ENCODE assay signal across 19 cellular contexts in the genomic region with DNA sequence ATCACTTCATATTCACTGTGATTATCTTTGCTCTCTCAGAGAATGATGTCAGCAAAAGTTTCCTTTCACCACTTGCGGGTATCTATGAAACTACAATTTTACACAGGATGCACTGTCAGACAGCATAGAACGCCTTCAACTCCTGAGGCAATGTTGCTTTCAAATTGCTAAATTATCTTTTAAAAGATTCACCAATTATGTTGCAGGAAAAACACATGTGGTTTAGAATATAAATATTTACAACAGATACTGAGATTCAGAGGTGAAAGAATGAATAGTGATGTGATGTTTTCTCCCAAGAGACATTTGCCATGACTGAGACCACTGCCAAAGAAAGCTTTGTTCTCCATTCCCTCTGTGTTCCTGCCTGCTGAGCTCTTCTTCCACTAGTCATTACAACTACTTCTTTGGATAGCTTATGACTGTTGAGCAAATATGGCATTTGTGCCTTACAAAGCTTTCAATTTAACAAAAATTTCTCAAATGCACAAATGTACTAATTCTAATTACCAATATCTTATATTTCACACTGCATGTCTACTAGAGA.
DNase-seq lines count a peak whose midpoint lies in the region; TF ChIP-seq lines count a peak whose summit lies in the region.
"Had no signal": no experiment of that assay in that cellular context is flagged by ENCODE, and none has a peak within 500 bp of the region (broad histone marks: within the 10 kb centered on the region; RNA-seq: fewer than 3 reads in every experiment).

No MANE protein-coding gene starts in this region.

- no peak for TF ChIP-seq EP300 in sigmoid colon (IDR thresholded peaks at IDR 0.05)

- WGBS in mesenchymal stem cell, result 79% methylated on average over 2 of the region's 2 CpGs
- WGBS in sigmoid colon, 2 donors, result 82 to 90% methylated on average over 2 of the region's 2 CpGs

- H3K23ac ChIP-seq in mesenchymal stem cell (ENCODE audit: low read length in 2 of 2), result no peak overlapping the region

- no TSS peak for BruUV-seq in A673 (replicated peaks; lab: Mats Ljungman, UMichigan)

- H3K9ac ChIP-seq in mesenchymal stem cell (ENCODE audit: low read length), result no peak overlapping the region
- H3K9ac ChIP-seq: SK-N-SH had no signal

- POLR2A ChIA-PET in A673 (lab: Charles Lee; ENCODE audit: low non-redundant PET), result no interaction called here

- H3K27ac ChIP-seq in A673 (ENCODE audit: low read depth, low read length, poor library complexity, severe bottlenecking) (no peak overlapping the region), mesenchymal stem cell (ENCODE audit: low read length, poor library complexity, severe bottlenecking) (peak overlapping the region; percentile 35), sigmoid colon (no peak overlapping the region)
- H3K27ac ChIP-seq: prostate gland had no signal

- H2BK15ac ChIP-seq in mesenchymal stem cell (ENCODE audit: low read depth, poor library complexity, severe bottlenecking), result no peak overlapping the region

- H3K4me1 Mint-ChIP-seq in activated naive CD4-positive, alpha-beta T cell treated with anti-CD3 and anti-CD28 coated beads, Interleukin-2, amount 10 ng/mL, durations not matched to agents 7 days and 5 days, result no peaks in the 10 kb centered on the region
- H3K4me1 Mint-ChIP-seq: activated CD4-positive, alpha-beta T cell treated with anti-CD3 and anti-CD28 coated beads, Interleukin-2, amount 10 ng/mL, durations not matched to agents 7 days and 5 days; CD4-positive, CD25-positive, alpha-beta regulatory T cell; central memory CD8-positive, alpha-beta T cell; stimulated activated memory B cell treated with anti-CD40 and anti-IgM and Interleukin-4, amounts not matched to agents 10 μg/mL and 1 μg/mL and 100 μg/mL, for 72 hours had no signal

- no peaks in the 10 kb centered on the region for H3K9me3 Mint-ChIP-seq in activated naive CD4-positive, alpha-beta T cell treated with anti-CD3 and anti-CD28 coated beads, Interleukin-2, amount 10 ng/mL, durations not matched to agents 7 days and 5 days
- H3K9me3 Mint-ChIP-seq: activated CD4-positive, alpha-beta T cell treated with anti-CD3 and anti-CD28 coated beads, Interleukin-2, amount 10 ng/mL, durations not matched to agents 7 days and 5 days; activated naive CD4-positive, alpha-beta T cell treated with anti-CD3 and anti-CD28 coated beads, Interleukin-2, amount 50 U/mL, for 72 hours; stimulated activated memory B cell treated with anti-CD40 and anti-IgM and Interleukin-4, amounts not matched to agents 10 μg/mL and 1 μg/mL and 100 μg/mL, for 72 hours had no signal

- no peak overlapping the region for H3K4ac ChIP-seq in mesenchymal stem cell (ENCODE audit: low read depth in 1 of 2, low read length in 2 of 2)

- no peak for TF ChIP-seq POLR2A in sigmoid colon (IDR thresholded peaks at IDR 0.05)

- H3K27ac Mint-ChIP-seq in activated naive CD4-positive, alpha-beta T cell treated with anti-CD3 and anti-CD28 coated beads, Interleukin-2, amount 10 ng/mL, durations not matched to agents 7 days and 5 days, result no peak overlapping the region
- H3K27ac Mint-ChIP-seq: activated CD4-positive, alpha-beta T cell treated with anti-CD3 and anti-CD28 coated beads, Interleukin-2, amount 10 ng/mL, durations not matched to agents 7 days and 5 days; activated naive CD4-positive, alpha-beta T cell treated with anti-CD3 and anti-CD28 coated beads, Interleukin-2, amount 50 U/mL, for 72 hours; CD4-positive, CD25-positive, alpha-beta regulatory T cell; stimulated activated memory B cell treated with anti-CD40 and anti-IgM and Interleukin-4, amounts not matched to agents 10 μg/mL and 1 μg/mL and 100 μg/mL, for 72 hours had no signal

- no peak overlapping the region for H2BK120ac ChIP-seq in mesenchymal stem cell (ENCODE audit: low read depth, low read length)

- intact Hi-C loops in A673 (cut with micrococcal nuclease; ENCODE audit: unreplicated experiment), result no loop called here
- intact Hi-C loops in sigmoid colon (cut with DNase I), result no loop called here

- H4K8ac ChIP-seq in mesenchymal stem cell (ENCODE audit: low read length), result no peak overlapping the region

- TF ChIP-seq CTCF in A673 (conservative IDR thresholded peaks at IDR 0.05; ENCODE audit: low read depth, low read length) (no peak), sigmoid colon (IDR thresholded peaks at IDR 0.05) (no peak)

- peaks cover 12% of the 10 kb centered on the region for H3K79me1 ChIP-seq in mesenchymal stem cell (replicated peaks; ENCODE audit: low read length, poor library complexity, severe bottlenecking)

- H3K4me1 ChIP-seq in A673 (ENCODE audit: insufficient read depth, low read length, poor library complexity, severe bottlenecking) (no peaks in the 10 kb centered on the region), mesenchymal stem cell (ENCODE audit: control insufficient read depth, insufficient read depth, low read depth, low read length) (peaks cover 6% of the 10 kb centered on the region), sigmoid colon (no peaks in the 10 kb centered on the region)
- H3K4me1 ChIP-seq: prostate gland had no signal

- H2AFZ ChIP-seq in mesenchymal stem cell (ENCODE audit: low read depth, low read length), result no peak overlapping the region

- H3K36me3 Mint-ChIP-seq in activated naive CD4-positive, alpha-beta T cell treated with anti-CD3 and anti-CD28 coated beads, Interleukin-2, amount 10 ng/mL, durations not matched to agents 7 days and 5 days, result no peaks in the 10 kb centered on the region
- H3K36me3 Mint-ChIP-seq: activated naive CD4-positive, alpha-beta T cell treated with anti-CD3 and anti-CD28 coated beads, Interleukin-2, amount 50 U/mL, for 72 hours; CD4-positive, CD25-positive, alpha-beta regulatory T cell; stimulated activated memory B cell treated with anti-CD40 and anti-IgM and Interleukin-4, amounts not matched to agents 10 μg/mL and 1 μg/mL and 100 μg/mL, for 72 hours had no signal

- no peak overlapping the region for H4K91ac ChIP-seq in mesenchymal stem cell (ENCODE audit: low read length)

- no peaks in the 10 kb centered on the region for H3K36me3 ChIP-seq in A673 (ENCODE audit: insufficient read depth, low read length, poor library complexity, severe bottlenecking)
- no peaks in the 10 kb centered on the region for H3K36me3 ChIP-seq in mesenchymal stem cell (ENCODE audit: control insufficient read depth in 1 of 2, insufficient read depth in 2 of 2, low read depth in 1 of 2, low read length in 2 of 2)
- H3K36me3 ChIP-seq in sigmoid colon, result no peaks in the 10 kb centered on the region
- H3K36me3 ChIP-seq: prostate gland had no signal

- H2BK5ac ChIP-seq in mesenchymal stem cell (ENCODE audit: low read depth, low read length, poor library complexity, severe bottlenecking), result no peak overlapping the region

- no peaks in the 10 kb centered on the region for H3K9me3 ChIP-seq in A673 (ENCODE audit: low read depth, low read length, poor library complexity, severe bottlenecking)
- H3K9me3 ChIP-seq in mesenchymal stem cell (ENCODE audit: control insufficient read depth, low read length), result no peaks in the 10 kb centered on the region
- H3K9me3 ChIP-seq in sigmoid colon, result no peaks in the 10 kb centered on the region
- H3K9me3 ChIP-seq: prostate gland, SK-N-SH had no signal

- CTCF ChIA-PET in A673 (lab: Charles Lee), result no interaction called here
- CTCF ChIA-PET in activated naive CD4-positive, alpha-beta T cell treated with anti-CD3 and anti-CD28 coated beads, Interleukin-2, amount 10 ng/mL, durations not matched to agents 7 days and 5 days (lab: Charles Lee), result no interaction called here

- no peak overlapping the region for H3K4me2 ChIP-seq in mesenchymal stem cell (ENCODE audit: low read length, poor library complexity, severe bottlenecking)
- H3K4me2 ChIP-seq: SK-N-SH had no signal

- H3K27me3 ChIP-seq in A673 (replicated peaks; ENCODE audit: insufficient read depth, low read depth, low read length, poor library complexity) (peaks cover 7% of the 10 kb centered on the region), mesenchymal stem cell (ENCODE audit: control insufficient read depth in 1 of 2, insufficient read depth in 1 of 2, low read length in 2 of 2) (no peaks in the 10 kb centered on the region), sigmoid colon (no peaks in the 10 kb centered on the region)

- H3K27me3 Mint-ChIP-seq in activated naive CD4-positive, alpha-beta T cell treated with anti-CD3 and anti-CD28 coated beads, Interleukin-2, amount 10 ng/mL, durations not matched to agents 7 days and 5 days, result no peaks in the 10 kb centered on the region
- H3K27me3 Mint-ChIP-seq: activated CD4-positive, alpha-beta T cell treated with anti-CD3 and anti-CD28 coated beads, Interleukin-2, amount 10 ng/mL, durations not matched to agents 7 days and 5 days; CD4-positive, CD25-positive, alpha-beta regulatory T cell; central memory CD8-positive, alpha-beta T cell; stimulated activated memory B cell treated with anti-CD40 and anti-IgM and Interleukin-4, amounts not matched to agents 10 μg/mL and 1 μg/mL and 100 μg/mL, for 72 hours had no signal

- H2AK5ac ChIP-seq in mesenchymal stem cell (ENCODE audit: low read length, severe bottlenecking), result no peak overlapping the region

- no peak overlapping the region for H3K14ac ChIP-seq in mesenchymal stem cell (ENCODE audit: low read length in 2 of 2)

- H3K18ac ChIP-seq in mesenchymal stem cell (ENCODE audit: low read depth in 1 of 2, low read length in 2 of 2), result no peak overlapping the region

- no peak overlapping the region for H3K4me3 Mint-ChIP-seq in activated naive CD4-positive, alpha-beta T cell treated with anti-CD3 and anti-CD28 coated beads, Interleukin-2, amount 10 ng/mL, durations not matched to agents 7 days and 5 days
- H3K4me3 Mint-ChIP-seq: activated CD4-positive, alpha-beta T cell treated with anti-CD3 and anti-CD28 coated beads, Interleukin-2, amount 10 ng/mL, durations not matched to agents 7 days and 5 days; CD4-positive, CD25-positive, alpha-beta regulatory T cell; central memory CD8-positive, alpha-beta T cell; stimulated activated memory B cell treated with anti-CD40 and anti-IgM and Interleukin-4, amounts not matched to agents 10 μg/mL and 1 μg/mL and 100 μg/mL, for 72 hours had no signal

- peak; percentile 8 for DNase-seq in A673 (ENCODE audit: low spot score)
- DNase-seq in NCI-H1930 (lab: John Stamatoyannopoulos, UW), result peak; percentile 81 to 90
- DNase-seq in astrocyte of the hippocampus (ENCODE audit: low read depth, low spot score), result peak; percentile 17
- DNase-seq in mesenchymal stem cell, result peak; percentile 37
- no peak for DNase-seq in NCI-H2107 (lab: John Stamatoyannopoulos, UW)
- DNase-seq in activated naive CD4-positive, alpha-beta T cell treated with anti-CD3 and anti-CD28 coated beads, Interleukin-2, amount 10 ng/mL, durations not matched to agents 7 days and 5 days, result no peak
- DNase-seq in activated CD4-positive, alpha-beta T cell treated with anti-CD3 and anti-CD28 coated beads for 4 hours, result no peak
- DNase-seq in sigmoid colon, result no peak
- DNase-seq: activated CD4-positive, alpha-beta T cell treated with anti-CD3 and anti-CD28 coated beads, Interleukin-2, amount 10 ng/mL, durations not matched to agents 7 days and 5 days; activated T-cell treated with anti-CD3 and anti-CD28 coated beads, Interleukin-2, amount 50 U/mL, for 1 hour; CD4-positive, CD25-positive, alpha-beta regulatory T cell; KBM-7; NCI-H1048; NCI-H446; SK-N-SH had no signal

- no peak overlapping the region for H2BK12ac ChIP-seq in mesenchymal stem cell (ENCODE audit: low read length in 2 of 2)

- H3K4me3 ChIP-seq in A673 (ENCODE audit: low read depth, low read length, poor library complexity, severe bottlenecking) (no peak overlapping the region), mesenchymal stem cell (ENCODE audit: insufficient read depth in 1 of 2, low read depth in 1 of 2, low read length in 2 of 2) (no peak overlapping the region), sigmoid colon (no peak overlapping the region)
- H3K4me3 ChIP-seq: prostate gland had no signal

Comparison
In these comparisons a context has a peak if more than half of its experiments do, and no peak if none do; other contexts are left out.
1. DNase-seq: peak in A673 (single experiment), NCI-H1930 (2 of 2), astrocyte of the hippocampus (single experiment) and mesenchymal stem cell (single experiment); none in NCI-H2107 (single experiment), activated naive CD4-positive, alpha-beta T cell treated with anti-CD3 and anti-CD28 coated beads, Interleukin-2, amount 10 ng/mL, durations not matched to agents 7 days and 5 days (single experiment), activated CD4-positive, alpha-beta T cell treated with anti-CD3 and anti-CD28 coated beads for 4 hours (0 of 2) and sigmoid colon (single experiment).